ENCODE assay signal across 1 cellular context in the genomic region with DNA sequence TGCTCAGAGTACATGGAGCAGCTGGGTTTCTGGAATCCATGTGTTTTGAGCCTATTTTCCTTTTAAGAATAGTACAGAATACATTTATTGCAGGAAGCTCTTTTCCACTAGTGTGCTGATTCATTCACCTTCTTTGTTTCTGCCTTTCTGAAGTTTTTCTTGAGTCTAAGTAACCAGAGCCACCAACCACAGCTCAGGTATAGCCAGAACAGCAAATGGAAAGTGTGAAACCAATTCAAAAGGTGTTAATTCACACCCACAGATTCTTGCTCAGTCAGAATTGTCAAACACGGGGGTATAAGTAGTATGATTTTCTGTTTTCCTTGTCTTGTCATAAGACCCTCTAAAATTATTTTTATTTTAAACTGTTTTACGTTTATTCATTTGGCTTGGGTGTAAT.
TF ChIP-seq lines count a peak whose summit lies in the region.

No MANE protein-coding gene starts in this region.

TF ChIP-seq in H1, 55 proteins besides CTCF, POLR2A, EP300 and RAD21 (continued from another document):
- TF ChIP-seq, protein P1, sequence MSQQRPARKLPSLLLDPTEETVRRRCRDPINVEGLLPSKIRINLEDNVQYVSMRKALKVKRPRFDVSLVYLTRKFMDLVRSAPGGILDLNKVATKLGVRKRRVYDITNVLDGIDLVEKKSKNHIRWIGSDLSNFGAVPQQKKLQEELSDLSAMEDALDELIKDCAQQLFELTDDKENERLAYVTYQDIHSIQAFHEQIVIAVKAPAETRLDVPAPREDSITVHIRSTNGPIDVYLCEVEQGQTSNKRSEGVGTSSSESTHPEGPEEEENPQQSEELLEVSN (IDR thresholded peaks at IDR 0.05) = no peak
